ENCODE assay signal across 11 cellular contexts in the genomic region with DNA sequence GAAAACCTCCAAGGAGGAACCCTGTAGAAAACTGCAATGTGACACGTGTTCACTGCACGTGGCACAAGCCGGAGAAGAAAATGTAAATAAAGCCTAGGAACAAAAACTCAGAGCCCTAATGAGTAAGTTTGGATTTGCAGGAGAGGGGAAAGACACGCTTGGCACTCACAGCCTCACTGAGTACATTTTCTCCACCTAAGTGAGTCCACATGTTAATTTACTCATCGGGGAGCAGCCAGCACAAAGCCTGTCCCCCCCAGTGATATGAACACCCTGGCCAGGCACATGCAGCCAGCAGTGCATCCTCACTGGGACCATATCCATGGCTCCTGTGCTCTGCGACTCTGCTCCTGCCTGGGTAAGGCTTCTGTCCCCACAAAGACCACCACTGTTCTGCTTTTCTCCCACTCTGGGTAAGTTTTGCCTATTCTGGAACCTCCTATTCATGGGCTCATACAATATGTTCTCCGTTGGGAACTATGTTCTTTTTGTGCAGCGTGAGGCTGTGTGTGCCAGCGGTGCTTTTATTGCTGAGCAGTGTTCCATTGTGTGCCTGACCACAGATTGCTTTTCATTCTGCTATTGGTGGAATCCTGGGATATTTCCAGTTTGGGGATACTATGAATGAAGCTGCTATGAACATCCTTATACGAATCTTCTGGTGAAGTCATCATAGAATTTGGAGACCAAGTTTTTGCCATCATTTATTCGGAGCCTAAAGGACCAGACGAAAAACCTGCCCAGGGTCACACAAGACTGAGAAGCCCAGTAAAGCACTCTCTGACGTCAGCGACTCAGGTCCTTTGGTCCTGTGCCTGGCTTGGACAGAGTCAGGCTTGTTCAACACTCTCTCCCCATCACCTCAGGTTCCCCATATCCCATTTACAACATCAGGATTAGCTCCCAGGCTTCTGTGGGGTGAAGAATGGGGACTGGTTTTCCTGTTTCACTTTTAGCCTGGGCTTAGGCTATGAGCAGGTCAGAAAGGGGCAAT.
DNase-seq lines count a peak whose midpoint lies in the region; ATAC-seq and TF ChIP-seq lines count a peak whose summit lies in the region.
"Had no signal": no experiment of that assay in that cellular context is flagged by ENCODE, and none has a peak within 500 bp of the region (broad histone marks: within the 10 kb centered on the region; RNA-seq: fewer than 3 reads in every experiment).

No MANE protein-coding gene starts in this region.

- CTCF ChIA-PET in GM10248 (lab: Yijun Ruan, JAX) = interaction anchor here (0.8 to 1.5 kb wide), 2 partner anchors 18 to 31 kb away, joined by 3 read pairs; no protein-coding TSS in a partner anchor

- H3K27ac Mint-ChIP-seq in stimulated activated effector memory CD8-positive, alpha-beta T cell treated with anti-CD3 and anti-CD28 coated beads, Interleukin-12 subunit alpha, Interleukin-12 subunit beta, amount 100 ng/mL, for 72 hours = no peak overlapping the region

- H2AFZ ChIP-seq in MM.1S (ENCODE audit: low read length) = no peak overlapping the region

- H3K4me3 Mint-ChIP-seq in stimulated activated effector memory CD8-positive, alpha-beta T cell treated with anti-CD3 and anti-CD28 coated beads, Interleukin-12 subunit alpha, Interleukin-12 subunit beta, amount 100 ng/mL, for 72 hours = no peak overlapping the region

- H3K4me1 Mint-ChIP-seq in stimulated activated effector memory CD8-positive, alpha-beta T cell treated with anti-CD3 and anti-CD28 coated beads, Interleukin-12 subunit alpha, Interleukin-12 subunit beta, amount 100 ng/mL, for 72 hours = peaks cover 24% of the 10 kb centered on the region

- H3K9me2 ChIP-seq in MM.1S (replicated peaks; ENCODE audit: insufficient read depth, low read length) = no peaks in the 10 kb centered on the region

- H3K79me2 ChIP-seq in MM.1S (ENCODE audit: low read length) = no peaks in the 10 kb centered on the region

- peaks cover 36% of the 10 kb centered on the region for H3F3A ChIP-seq in MM.1S (ENCODE audit: insufficient read depth, low read length)

- no peak for ATAC-seq in HG03521 (IDR thresholded peaks at IDR 0.05; ENCODE audit: unreplicated experiment)
- no peak for ATAC-seq in stimulated activated effector memory CD8-positive, alpha-beta T cell treated with anti-CD3 and anti-CD28 coated beads, Interleukin-12 subunit alpha, Interleukin-12 subunit beta, amount 100 ng/mL, for 72 hours

- no peaks in the 10 kb centered on the region for H3K36me3 Mint-ChIP-seq in stimulated activated effector memory CD8-positive, alpha-beta T cell treated with anti-CD3 and anti-CD28 coated beads, Interleukin-12 subunit alpha, Interleukin-12 subunit beta, amount 100 ng/mL, for 72 hours

- peak overlapping the region; percentile 47 to 99 (median 66); a peak in 18 of 22 replicates for H3K4me2 ChIP-seq in BLaER1 treated with 17β-estradiol and CSF1 and Interleukin-3, amounts not matched to agents 10 nM and 100 nM
- H3K4me2 ChIP-seq in MM.1S (ENCODE audit: low read depth, low read length) = peak overlapping the region; percentile 36; the same call in 1 of the 2 replicates

- TF ChIP-seq CTCF in MM.1S (IDR thresholded peaks at IDR 0.05; ENCODE audit: low read length) (no peak), fibroblast of mammary gland (conservative IDR thresholded peaks at IDR 0.05; ENCODE audit: control insufficient read depth, insufficient read depth, low read depth, low read length) (no peak), GM10248 (IDR thresholded peaks at IDR 0.05; ENCODE audit: control extremely low read depth, extremely low read depth, low read depth, missing control alignments) (no peak)

- H3K27me3 ChIP-seq in BLaER1 treated with 17β-estradiol and CSF1 and Interleukin-3, amounts not matched to agents 10 nM and 100 nM = no peaks in the 10 kb centered on the region
- H3K27me3 ChIP-seq in MM.1S (replicated peaks; ENCODE audit: insufficient read depth, low read length) = peaks cover 54% of the 10 kb centered on the region
- no peaks in the 10 kb centered on the region for H3K27me3 ChIP-seq in rectal smooth muscle tissue (ENCODE audit: control insufficient read depth, insufficient read depth, low read length)

- DNase-seq in MM.1S (no peak), fibroblast of mammary gland (ENCODE audit: low read depth) (peak; percentile 25), NCI-H2171 treated with DMSO at 0.1 percent for 48 hours (lab: John Stamatoyannopoulos, UW) (no peak), GM10248 (ENCODE audit: extremely low spot score) (no peak)
- no peak for DNase-seq in stimulated activated effector memory CD8-positive, alpha-beta T cell treated with anti-CD3 and anti-CD28 coated beads, Interleukin-12 subunit alpha, Interleukin-12 subunit beta, amount 100 ng/mL, for 72 hours (ENCODE audit: low spot score in 2 of 2)
- DNase-seq: activated naive CD4-positive, alpha-beta T cell treated with anti-CD3 and anti-CD28 coated beads, Interleukin-2, amount 50 U/mL, for 16 hours; NCI-H187 treated with DMSO at 0.1 percent for 48 hours; WERI-Rb-1 had no signal

- peak overlapping the region in 2 of 11 experiments; percentile 60 to 68; a peak in 3 of 22 replicates for H3K9ac ChIP-seq in BLaER1 treated with 17β-estradiol and CSF1 and Interleukin-3, amounts not matched to agents 10 nM and 100 nM
- H3K9ac ChIP-seq in MM.1S (ENCODE audit: low read length) = no peak overlapping the region
- no peak overlapping the region for H3K9ac ChIP-seq in rectal smooth muscle tissue (ENCODE audit: low read length)

- no peaks in the 10 kb centered on the region for H4K20me1 ChIP-seq in BLaER1 treated with 17β-estradiol and CSF1 and Interleukin-3, amounts not matched to agents 10 nM and 100 nM
- H4K20me1 ChIP-seq in MM.1S (ENCODE audit: insufficient read depth, low read length) = 0 out of 2 replicates have a peak, but pooled peaks cover 4% of the 10 kb centered on the region

- no peaks in the 10 kb centered on the region for H3K9me3 Mint-ChIP-seq in stimulated activated effector memory CD8-positive, alpha-beta T cell treated with anti-CD3 and anti-CD28 coated beads, Interleukin-12 subunit alpha, Interleukin-12 subunit beta, amount 100 ng/mL, for 72 hours

- H3K9me3 ChIP-seq in BLaER1 treated with 17β-estradiol and CSF1 and Interleukin-3, amounts not matched to agents 10 nM and 100 nM (replicated peaks in 1 of 11) = no peaks in the 10 kb centered on the region
- H3K9me3 ChIP-seq in MM.1S (replicated peaks; ENCODE audit: insufficient read depth, low read length) = no peaks in the 10 kb centered on the region

- peak overlapping the region in 2 of 10 experiments; percentile 48; a peak in 4 of 20 replicates for H3K4me3 ChIP-seq in BLaER1 treated with 17β-estradiol and CSF1 and Interleukin-3, amounts not matched to agents 10 nM and 100 nM
- 0 out of 2 replicates have a peak overlapping the region, but pooled peaks have one; percentile 8 for H3K4me3 ChIP-seq in MM.1S (ENCODE audit: low read length)
- no peak overlapping the region for H3K4me3 ChIP-seq in fibroblast of mammary gland (ENCODE audit: control insufficient read depth, low read depth, low read length)
- peak overlapping the region; percentile 31 for H3K4me3 ChIP-seq in rectal smooth muscle tissue (ENCODE audit: low read length)

- POLR2A ChIA-PET in GM10248 (lab: Yijun Ruan, JAX) = no interaction called here

- H3K27ac ChIP-seq in BLaER1 treated with 17β-estradiol and CSF1 and Interleukin-3, amounts not matched to agents 10 nM and 100 nM = peak overlapping the region in 3 of 11 experiments; percentile 60 to 78 (median 63); a peak in 5 of 22 replicates
- H3K27ac ChIP-seq in MM.1S (ENCODE audit: low read length) (no peak overlapping the region), rectal smooth muscle tissue (ENCODE audit: low read depth, low read length) (peak overlapping the region; percentile 79)
- H3K27ac ChIP-seq: WERI-Rb-1 had no signal

- peaks cover 32 to 80% (median 36%) of the 10 kb centered on the region in 10 experiments for H3K4me1 ChIP-seq in BLaER1 treated with 17β-estradiol and CSF1 and Interleukin-3, amounts not matched to agents 10 nM and 100 nM
- H3K4me1 ChIP-seq in MM.1S (ENCODE audit: low read length) (peaks cover 39% of the 10 kb centered on the region), rectal smooth muscle tissue (ENCODE audit: control insufficient read depth, insufficient read depth, low read length) (peaks cover 22% of the 10 kb centered on the region)

- no peaks in the 10 kb centered on the region for H3K36me3 ChIP-seq in BLaER1 treated with 17β-estradiol and CSF1 and Interleukin-3, amounts not matched to agents 10 nM and 100 nM
- H3K36me3 ChIP-seq in MM.1S (replicated peaks; ENCODE audit: insufficient read depth, low read length) (no peaks in the 10 kb centered on the region), rectal smooth muscle tissue (ENCODE audit: control insufficient read depth, insufficient read depth, low read length) (no peaks in the 10 kb centered on the region)
- H3K36me3 ChIP-seq: WERI-Rb-1 had no signal
